1 cellular context compared by ENCODE assay signal in the genomic region with DNA sequence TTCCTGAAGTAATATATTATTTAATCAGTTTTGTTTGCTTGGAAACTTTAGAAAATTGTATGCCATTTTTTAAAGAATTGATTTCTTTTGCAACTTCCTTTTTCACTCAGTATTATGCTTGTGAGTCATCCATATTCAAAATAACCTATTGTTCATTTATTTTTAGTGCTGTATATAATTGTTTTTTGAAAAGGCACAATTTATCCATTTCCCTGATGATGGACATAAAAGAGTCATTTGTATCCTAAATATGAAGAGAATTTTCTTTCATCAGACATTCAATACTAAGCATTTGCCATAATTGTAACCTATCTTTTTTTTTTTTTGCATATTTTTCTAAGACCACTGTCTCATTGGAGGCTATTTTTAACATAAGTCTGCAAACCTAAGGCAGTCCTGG.
TF ChIP-seq lines count a peak whose summit lies in the region.

No MANE protein-coding gene starts in this region.

TF ChIP-seq in neural cell, 6 proteins besides CTCF, POLR2A, EP300 and RAD21 (continued from another document):
- TF ChIP-seq, protein P1, sequence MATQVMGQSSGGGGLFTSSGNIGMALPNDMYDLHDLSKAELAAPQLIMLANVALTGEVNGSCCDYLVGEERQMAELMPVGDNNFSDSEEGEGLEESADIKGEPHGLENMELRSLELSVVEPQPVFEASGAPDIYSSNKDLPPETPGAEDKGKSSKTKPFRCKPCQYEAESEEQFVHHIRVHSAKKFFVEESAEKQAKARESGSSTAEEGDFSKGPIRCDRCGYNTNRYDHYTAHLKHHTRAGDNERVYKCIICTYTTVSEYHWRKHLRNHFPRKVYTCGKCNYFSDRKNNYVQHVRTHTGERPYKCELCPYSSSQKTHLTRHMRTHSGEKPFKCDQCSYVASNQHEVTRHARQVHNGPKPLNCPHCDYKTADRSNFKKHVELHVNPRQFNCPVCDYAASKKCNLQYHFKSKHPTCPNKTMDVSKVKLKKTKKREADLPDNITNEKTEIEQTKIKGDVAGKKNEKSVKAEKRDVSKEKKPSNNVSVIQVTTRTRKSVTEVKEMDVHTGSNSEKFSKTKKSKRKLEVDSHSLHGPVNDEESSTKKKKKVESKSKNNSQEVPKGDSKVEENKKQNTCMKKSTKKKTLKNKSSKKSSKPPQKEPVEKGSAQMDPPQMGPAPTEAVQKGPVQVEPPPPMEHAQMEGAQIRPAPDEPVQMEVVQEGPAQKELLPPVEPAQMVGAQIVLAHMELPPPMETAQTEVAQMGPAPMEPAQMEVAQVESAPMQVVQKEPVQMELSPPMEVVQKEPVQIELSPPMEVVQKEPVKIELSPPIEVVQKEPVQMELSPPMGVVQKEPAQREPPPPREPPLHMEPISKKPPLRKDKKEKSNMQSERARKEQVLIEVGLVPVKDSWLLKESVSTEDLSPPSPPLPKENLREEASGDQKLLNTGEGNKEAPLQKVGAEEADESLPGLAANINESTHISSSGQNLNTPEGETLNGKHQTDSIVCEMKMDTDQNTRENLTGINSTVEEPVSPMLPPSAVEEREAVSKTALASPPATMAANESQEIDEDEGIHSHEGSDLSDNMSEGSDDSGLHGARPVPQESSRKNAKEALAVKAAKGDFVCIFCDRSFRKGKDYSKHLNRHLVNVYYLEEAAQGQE (IDR thresholded peaks at IDR 0.05; ENCODE audit: borderline replicate concordance), result no peak
- TF ChIP-seq TAF1 (IDR thresholded peaks at IDR 0.05; ENCODE audit: low read depth) (no peak), EZH2 (IDR thresholded peaks at IDR 0.05; ENCODE audit: borderline replicate concordance, insufficient read depth, low read length, poor library complexity, severe bottlenecking) (no peak)
